Comparison of ENCODE assay signal across 20 cellular contexts in genomic region chr4:83062748-83063147, GRCh38. TPM values are rescaled to one million over a fixed set of nuclear protein-coding genes. Genes with fewer than 3 reads are reported as not detected.
"Had no signal": no experiment of that assay in that cellular context is flagged by ENCODE, and none has a peak within 500 bp of the region (broad histone marks: within the 10 kb centered on the region; RNA-seq: fewer than 3 reads in every experiment).

No MANE protein-coding gene starts in this region.

- H3K27me3 ChIP-seq: hepatocyte, neural progenitor cell, spleen had no signal

- H3K4me3 ChIP-seq: hepatocyte, left ventricle myocardium inferior, neural progenitor cell, spleen, thoracic aorta had no signal

- H3K4me2 ChIP-seq: hepatocyte, neural progenitor cell had no signal

- DNase-seq: activated CD4-positive, alpha-beta T cell treated with anti-CD3 and anti-CD28 coated beads for 1 hour; activated CD4-positive, alpha-beta T cell treated with anti-CD3 and anti-CD28 coated beads, Interleukin-2, amount 50 U/mL, for 1 hour; activated CD8-positive, alpha-beta T cell treated with anti-CD3 and anti-CD28 coated beads, Interleukin-2, amount 10 ng/mL, durations not matched to agents 7 days and 5 days; activated gamma-delta T cell; activated naive CD4-positive, alpha-beta T cell treated with anti-CD3 and anti-CD28 coated beads, Interleukin-2, amount 50 U/mL, for 16 hours; activated naive CD8-positive, alpha-beta T cell treated with anti-CD3 and anti-CD28 coated beads, Interleukin-2, amount 50 U/mL, for 24 hours; anterior cingulate cortex; effector CD4-positive, alpha-beta T cell; foreskin melanocyte; immature natural killer cell; left ventricle myocardium inferior; naive thymus-derived CD4-positive, alpha-beta T cell; retina; spleen; stimulated activated CD4-positive, alpha-beta T cell treated with anti-CD3 and anti-CD28 coated beads, Interleukin-4, amount 100 ng/mL, for 24 hours; stimulated activated naive CD4-positive, alpha-beta T cell treated with Interleukin-2 at 50 U/mL for 16 hours had no signal

- H3K4me1 ChIP-seq: left ventricle myocardium inferior, neural progenitor cell, spleen had no signal

- H2AFZ ChIP-seq: hepatocyte, neural progenitor cell had no signal

- H3K9ac ChIP-seq: neural progenitor cell had no signal

- H3K9me3 ChIP-seq: left ventricle myocardium inferior, spleen, thoracic aorta had no signal

- H3K27ac ChIP-seq: hepatocyte, left ventricle myocardium inferior, neural progenitor cell, spleen, thoracic aorta had no signal

- ATAC-seq: activated CD8-positive, alpha-beta T cell treated with anti-CD3 and anti-CD28 coated beads, Interleukin-2, amount 10 ng/mL, durations not matched to agents 7 days and 5 days; activated naive CD8-positive, alpha-beta T cell treated with anti-CD3 and anti-CD28 coated beads, Interleukin-2, amount 50 U/mL, for 24 hours; naive thymus-derived CD4-positive, alpha-beta T cell had no signal

- H3K79me2 ChIP-seq: hepatocyte had no signal

RNA-seq across cellular contexts. Expression of gene PLAC8, which starts 51.8 kb away (rescaled TPM):
- total RNA-seq: chondrocyte had no signal
